13 cellular contexts compared by ENCODE assay signal in genomic region chr1:92317836-92318493, GRCh38. TPM values are rescaled to one million over a fixed set of nuclear protein-coding genes. Genes with fewer than 3 reads are reported as not detected.
DNase-seq lines count a peak whose midpoint lies in the region; ATAC-seq and TF ChIP-seq lines count a peak whose summit lies in the region.
"Had no signal": no experiment of that assay in that cellular context is flagged by ENCODE, and none has a peak within 500 bp of the region (broad histone marks: within the 10 kb centered on the region; RNA-seq: fewer than 3 reads in every experiment).

No MANE protein-coding gene starts in this region.

- CTCF ChIA-PET in MCF 10A (lab: Yijun Ruan, JAX) = interaction anchor here (0.6 to 1.7 kb wide), 2 partner anchors 7 to 296 kb away, joined by 4 to 7 read pairs; no protein-coding TSS in a partner anchor

- H3K27ac ChIP-seq in right cardiac atrium (ENCODE audit: low read length) (no peak overlapping the region), left ventricle myocardium inferior (replicated peaks) (no peak overlapping the region)
- H3K27ac ChIP-seq in effector memory CD4-positive, alpha-beta T cell (ENCODE audit: insufficient read depth, low read length, poor library complexity, severe bottlenecking) = peak overlapping the region; percentile 41
- H3K27ac ChIP-seq: left lung, stomach had no signal

- no peaks in the 10 kb centered on the region for H3K27me3 Mint-ChIP-seq in T-helper 2 cell treated with Interferon-gamma antibody and Interleukin-4, amounts not matched to agents 5 μg/mL and 100 μg/mL, for 36 hours (ENCODE audit: low read depth)
- H3K27me3 Mint-ChIP-seq in MCF 10A (ENCODE audit: insufficient read depth, unreplicated experiment) = no peaks in the 10 kb centered on the region
- H3K27me3 Mint-ChIP-seq: brain had no signal

- peaks cover 4% of the 10 kb centered on the region for H3K9me3 Mint-ChIP-seq in T-helper 2 cell treated with Interferon-gamma antibody and Interleukin-4, amounts not matched to agents 5 μg/mL and 100 μg/mL, for 36 hours
- H3K9me3 Mint-ChIP-seq in MCF 10A (ENCODE audit: unreplicated experiment) = no peaks in the 10 kb centered on the region
- H3K9me3 Mint-ChIP-seq: brain, neural crest cell had no signal

- H3K27me3 ChIP-seq in right cardiac atrium (ENCODE audit: control insufficient read depth, insufficient read depth) = no peaks in the 10 kb centered on the region
- no peaks in the 10 kb centered on the region for H3K27me3 ChIP-seq in left ventricle myocardium inferior (ENCODE audit: low read depth)
- no peaks in the 10 kb centered on the region for H3K27me3 ChIP-seq in effector memory CD4-positive, alpha-beta T cell (replicated peaks; ENCODE audit: control insufficient read depth, insufficient read depth, low read length, poor library complexity, severe bottlenecking)
- H3K27me3 ChIP-seq: left lung, stomach had no signal

- H3K4me1 ChIP-seq in right cardiac atrium (ENCODE audit: control insufficient read depth, insufficient read depth, low read length) = no peaks in the 10 kb centered on the region
- peaks cover 10% of the 10 kb centered on the region for H3K4me1 ChIP-seq in left ventricle myocardium inferior
- peaks cover 29% of the 10 kb centered on the region for H3K4me1 ChIP-seq in effector memory CD4-positive, alpha-beta T cell (ENCODE audit: control insufficient read depth, insufficient read depth, low read length, poor library complexity, severe bottlenecking)
- H3K4me1 ChIP-seq: left lung, stomach had no signal

- WGBS in right cardiac atrium = 54% methylated on average over 3 of the region's 3 CpGs

- DNase-seq in right cardiac atrium (no peak), left ventricle myocardium inferior (no peak), NCI-H2227 (lab: John Stamatoyannopoulos, UW; ENCODE audit: unreplicated experiment) (no peak), NCI-H510A (lab: John Stamatoyannopoulos, UW) (no peak), MCF 10A (ENCODE audit: unreplicated experiment) (no peak), NCI-H345 treated with DMSO at 0.1 percent for 48 hours (lab: John Stamatoyannopoulos, UW; ENCODE audit: unreplicated experiment) (no peak)
- DNase-seq in T-helper 2 cell treated with Interferon-gamma antibody and Interleukin-4, amounts not matched to agents 5 μg/mL and 100 μg/mL, for 36 hours (ENCODE audit: low spot score) = peak; percentile 43
- no peak for DNase-seq in effector memory CD4-positive, alpha-beta T cell
- DNase-seq: left lung, NCI-H1694, stomach had no signal

- H3K27ac Mint-ChIP-seq in T-helper 2 cell treated with Interferon-gamma antibody and Interleukin-4, amounts not matched to agents 5 μg/mL and 100 μg/mL, for 36 hours = peak overlapping the region; percentile 82
- no peak overlapping the region for H3K27ac Mint-ChIP-seq in MCF 10A (ENCODE audit: low read depth, unreplicated experiment)
- H3K27ac Mint-ChIP-seq: brain had no signal

- peak overlapping the region; percentile 75 for H3K4me3 Mint-ChIP-seq in T-helper 2 cell treated with Interferon-gamma antibody and Interleukin-4, amounts not matched to agents 5 μg/mL and 100 μg/mL, for 36 hours
- H3K4me3 Mint-ChIP-seq in MCF 10A (ENCODE audit: unreplicated experiment) = no peak overlapping the region
- H3K4me3 Mint-ChIP-seq: brain, neural crest cell had no signal

- H3K36me3 ChIP-seq in left ventricle myocardium inferior = peaks cover 43% of the 10 kb centered on the region
- H3K36me3 ChIP-seq in effector memory CD4-positive, alpha-beta T cell (ENCODE audit: control insufficient read depth, insufficient read depth, low read length) = no peaks in the 10 kb centered on the region

- intact Hi-C loops in right cardiac atrium (cut with DNase I) = loop anchor here in 1 of 4 donors (10.0 kb wide), 1 partner anchor 297 kb away; no protein-coding TSS in a partner anchor
- intact Hi-C loops in left ventricle myocardium inferior (cut with micrococcal nuclease) = loop anchor here (10.0 kb wide), 1 partner anchor 307 kb away; no protein-coding TSS in a partner anchor
- intact Hi-C loops in MCF 10A (cut with micrococcal nuclease) = no loop called here

- peaks cover 63% of the 10 kb centered on the region for H3K4me1 Mint-ChIP-seq in T-helper 2 cell treated with Interferon-gamma antibody and Interleukin-4, amounts not matched to agents 5 μg/mL and 100 μg/mL, for 36 hours (ENCODE audit: low read depth)
- H3K4me1 Mint-ChIP-seq in MCF 10A (ENCODE audit: insufficient read depth, unreplicated experiment) = no peaks in the 10 kb centered on the region
- H3K4me1 Mint-ChIP-seq: brain, neural crest cell had no signal

- TF ChIP-seq CTCF in left ventricle myocardium inferior (IDR thresholded peaks at IDR 0.05; ENCODE audit: borderline replicate concordance) (no peak), MCF 10A (IDR thresholded peaks at IDR 0.05; ENCODE audit: unreplicated experiment) (no peak)

- POLR2A ChIA-PET in MCF 10A (lab: Yijun Ruan, JAX) = interaction anchor here (0.7 kb wide), 2 partner anchors 10 to 60 kb away, joined by 3 to 5 read pairs; no protein-coding TSS in a partner anchor

- no TSS peak for BruUV-seq in MCF 10A (replicated peaks; lab: Mats Ljungman, UMichigan)

- H3K9me3 ChIP-seq in right cardiac atrium (ENCODE audit: control insufficient read depth, low read length) (no peaks in the 10 kb centered on the region), left ventricle myocardium inferior (replicated peaks) (no peaks in the 10 kb centered on the region)
- no peaks in the 10 kb centered on the region for H3K9me3 ChIP-seq in effector memory CD4-positive, alpha-beta T cell (ENCODE audit: control insufficient read depth, low read length)
- H3K9me3 ChIP-seq: left lung, stomach had no signal

- ATAC-seq in right cardiac atrium = peak; percentile 45 to 85
- ATAC-seq: left lung had no signal

- no peak overlapping the region for H3K4me3 ChIP-seq in right cardiac atrium (ENCODE audit: low read length)
- no peak overlapping the region for H3K4me3 ChIP-seq in left ventricle myocardium inferior
- no peak overlapping the region for H3K4me3 ChIP-seq in effector memory CD4-positive, alpha-beta T cell (ENCODE audit: insufficient read depth, low read depth, low read length, poor library complexity, severe bottlenecking)
- H3K4me3 ChIP-seq: left lung, stomach had no signal

- H3K36me3 Mint-ChIP-seq in T-helper 2 cell treated with Interferon-gamma antibody and Interleukin-4, amounts not matched to agents 5 μg/mL and 100 μg/mL, for 36 hours (ENCODE audit: low read depth) = peaks cover 44% of the 10 kb centered on the region
- peaks cover 46% of the 10 kb centered on the region for H3K36me3 Mint-ChIP-seq in MCF 10A (ENCODE audit: insufficient read depth, unreplicated experiment)

RNA-seq across cellular contexts. Expression of gene RPAP2, which starts 19.1 kb away (rescaled TPM):
- total RNA-seq in right cardiac atrium (10 to 100 TPM; 23.0 to 31.1 (median 27.3) TPM), left ventricle myocardium inferior (25.3 TPM), MCF 10A (2022) (26.2 and 29.3 TPM in 2 replicates)
- 9.0 TPM for polyA plus RNA-seq in right cardiac atrium

RNA-seq across cellular contexts. Expression of gene GLMN, which starts 19.2 kb away (rescaled TPM):
- total RNA-seq in right cardiac atrium = 1 to 10 TPM; 6.3 to 6.9 (median 6.6) TPM
- polyA plus RNA-seq in right cardiac atrium = 6.9 TPM
- total RNA-seq in left ventricle myocardium inferior = 6.2 TPM
- 8.6 and 10.1 TPM in 2 replicates for total RNA-seq in MCF 10A (2022)
